1 cellular context compared by ENCODE assay signal in genomic region chr1:31788138-31788824, GRCh38.
TF ChIP-seq lines count a peak whose summit lies in the region.

No MANE protein-coding gene starts in this region.

TF ChIP-seq in SK-N-SH treated with all-trans-retinoic acid at 6 μM for 48 hours, 23 proteins besides CTCF, POLR2A, EP300 and RAD21 (continued from another document):
- TF ChIP-seq, protein P1, sequence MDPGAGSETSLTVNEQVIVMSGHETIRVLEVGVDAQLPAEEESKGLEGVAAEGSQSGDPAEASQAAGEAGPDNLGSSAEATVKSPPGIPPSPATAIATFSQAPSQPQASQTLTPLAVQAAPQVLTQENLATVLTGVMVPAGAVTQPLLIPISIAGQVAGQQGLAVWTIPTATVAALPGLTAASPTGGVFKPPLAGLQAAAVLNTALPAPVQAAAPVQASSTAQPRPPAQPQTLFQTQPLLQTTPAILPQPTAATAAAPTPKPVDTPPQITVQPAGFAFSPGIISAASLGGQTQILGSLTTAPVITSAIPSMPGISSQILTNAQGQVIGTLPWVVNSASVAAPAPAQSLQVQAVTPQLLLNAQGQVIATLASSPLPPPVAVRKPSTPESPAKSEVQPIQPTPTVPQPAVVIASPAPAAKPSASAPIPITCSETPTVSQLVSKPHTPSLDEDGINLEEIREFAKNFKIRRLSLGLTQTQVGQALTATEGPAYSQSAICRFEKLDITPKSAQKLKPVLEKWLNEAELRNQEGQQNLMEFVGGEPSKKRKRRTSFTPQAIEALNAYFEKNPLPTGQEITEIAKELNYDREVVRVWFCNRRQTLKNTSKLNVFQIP (CRISPR knock-in tag; IDR thresholded peaks at IDR 0.05; ENCODE audit: borderline replicate concordance, low read depth) = no peak
- no peak for TF ChIP-seq ZFP3 (CRISPR knock-in tag; IDR thresholded peaks at IDR 0.05)
